Comparison of ENCODE assay signal across 8 cellular contexts in genomic region chr7:4830176-4830575, GRCh38. TPM values are rescaled to one million over a fixed set of nuclear protein-coding genes. Genes with fewer than 3 reads are reported as not detected.
DNase-seq lines count a peak whose midpoint lies in the region; ATAC-seq and TF ChIP-seq lines count a peak whose summit lies in the region.

No MANE protein-coding gene starts in this region.

- no peak for TF ChIP-seq POLR2A in testis (IDR thresholded peaks at IDR 0.05)

- H3K4me1 Mint-ChIP-seq in activated CD4-positive, alpha-beta memory T cell treated with anti-CD3 and anti-CD28 coated beads for 36 hours (ENCODE audit: low read depth), result peaks cover 2% of the 10 kb centered on the region
- peaks cover 0 to 4% (median 3%) of the 10 kb centered on the region in 3 donors for H3K4me1 Mint-ChIP-seq in naive B cell

- peaks cover 1% of the 10 kb centered on the region for H3K27me3 Mint-ChIP-seq in activated CD4-positive, alpha-beta memory T cell treated with anti-CD3 and anti-CD28 coated beads for 36 hours
- H3K27me3 Mint-ChIP-seq in naive B cell, result peaks cover 0 to 5% (median 4%) of the 10 kb centered on the region in 3 donors

- H3K27ac Mint-ChIP-seq in activated CD4-positive, alpha-beta memory T cell treated with anti-CD3 and anti-CD28 coated beads for 36 hours, result no peak overlapping the region
- H3K27ac Mint-ChIP-seq in naive B cell, result no peak overlapping the region

- intact Hi-C loops in activated CD4-positive, alpha-beta memory T cell treated with anti-CD3 and anti-CD28 coated beads for 36 hours (cut with micrococcal nuclease), result loop anchor here (1.0 to 10.0 kb wide), 2 partner anchors 53 to 255 kb away; partner anchors contain the start of gene RADIL
- intact Hi-C loops in testis (cut with DNase I; ENCODE audit: low total_unique reads), result no loop called here

- no peaks in the 10 kb centered on the region for H3K36me3 ChIP-seq in testis (ENCODE audit: low read depth, missing control alignments)

- POLR2A ChIA-PET in activated CD4-positive, alpha-beta memory T cell treated with anti-CD3 and anti-CD28 coated beads for 36 hours (lab: Charles Lee), result no interaction called here

- no peaks in the 10 kb centered on the region for H3K4me1 ChIP-seq in testis

- no peaks in the 10 kb centered on the region for H3K9me3 ChIP-seq in testis

- WGBS in testis, 2 donors, result 58 to 59% methylated on average over 12 to 14 of the region's 14 CpGs

- TF ChIP-seq CTCF in epithelial cell of esophagus (IDR thresholded peaks at IDR 0.05; ENCODE audit: insufficient read depth, low read depth, low read length, missing control alignments) (peak; percentile 23), testis (IDR thresholded peaks at IDR 0.05) (peak; percentile 41 to 63 (median 59))

- ATAC-seq in naive B cell (ENCODE audit: low read depth in 2 of 2), result peak; percentile 67 to 68

- no peak overlapping the region for H3K4me3 ChIP-seq in epithelial cell of esophagus (ENCODE audit: low read length)
- no peak overlapping the region for H3K4me3 ChIP-seq in testis

- H3K9me3 Mint-ChIP-seq in activated CD4-positive, alpha-beta memory T cell treated with anti-CD3 and anti-CD28 coated beads for 36 hours, result no peaks in the 10 kb centered on the region
- peaks cover 0 to 2% (median 0%) of the 10 kb centered on the region in 7 donors for H3K9me3 Mint-ChIP-seq in naive B cell

- H3K27ac ChIP-seq in testis, result no peak overlapping the region

- no peak overlapping the region for H3K4me3 Mint-ChIP-seq in activated CD4-positive, alpha-beta memory T cell treated with anti-CD3 and anti-CD28 coated beads for 36 hours
- H3K4me3 Mint-ChIP-seq in naive B cell, result no peak overlapping the region

- CTCF ChIA-PET in activated CD4-positive, alpha-beta memory T cell treated with anti-CD3 and anti-CD28 coated beads for 36 hours (lab: Charles Lee), result interaction anchor here (0.6 to 3.1 kb wide), 10 partner anchors 12 to 256 kb away, joined by 3 to 32 read pairs (median 4); partner anchors contain the start of gene RADIL

- DNase-seq in activated gamma-delta T cell treated with Interleukin-2 at 50 U/mL for 16 hours, result peak; percentile 42
- no peak for DNase-seq in activated gamma-delta T cell (lab: John Stamatoyannopoulos, UW)
- peak; percentile 69 for DNase-seq in NCI-H1694 treated with DMSO at 0.1 percent for 48 hours (lab: John Stamatoyannopoulos, UW)
- DNase-seq in activated CD4-positive, alpha-beta memory T cell treated with anti-CD3 and anti-CD28 coated beads for 36 hours, result peak; percentile 72
- DNase-seq in epithelial cell of esophagus (ENCODE audit: low read depth), result peak; percentile 8
- DNase-seq in naive B cell, result peak; percentile 36
- DNase-seq in testis, result peak; percentile 71
- DNase-seq in NCI-H510A treated with DMSO at 0.1 percent for 48 hours (lab: John Stamatoyannopoulos, UW), result no peak

- H3K36me3 Mint-ChIP-seq in activated CD4-positive, alpha-beta memory T cell treated with anti-CD3 and anti-CD28 coated beads for 36 hours, result no peaks in the 10 kb centered on the region
- no peaks in the 10 kb centered on the region for H3K36me3 Mint-ChIP-seq in naive B cell

- no peaks in the 10 kb centered on the region for H3K27me3 ChIP-seq in testis

RNA-seq across cellular contexts. Expression of gene PAPOLB, which starts 31.7 kb away (rescaled TPM):
- not detected for total RNA-seq in activated CD4-positive, alpha-beta memory T cell treated with anti-CD3 and anti-CD28 coated beads for 36 hours
- not detected for polyA plus RNA-seq in naive B cell (ENCODE audit: low read depth in 6 of 6)
- 10 to 100 TPM; 19.1 to 29.1 TPM for total RNA-seq in testis
- polyA plus RNA-seq in testis (ENCODE audit: insufficient read depth, low read depth, low replicate concordance), result 65.2 TPM

RNA-seq across cellular contexts. Expression of gene RADIL, which starts 53.3 kb away (rescaled TPM):
- under 1 TPM; 0.15 to 0.19 TPM for total RNA-seq in activated CD4-positive, alpha-beta memory T cell treated with anti-CD3 and anti-CD28 coated beads for 36 hours
- under 1 TPM in 1 of 6 donors, not detected in 5; 0.04 TPM for polyA plus RNA-seq in naive B cell (ENCODE audit: low read depth in 6 of 6)
- 10 to 100 TPM; 24.3 to 25.6 TPM for total RNA-seq in testis
- polyA plus RNA-seq in testis (ENCODE audit: insufficient read depth, low read depth, low replicate concordance), result 29.7 TPM

RNA-seq across cellular contexts. Expression of gene AP5Z1, which starts 54.8 kb away (rescaled TPM):
- total RNA-seq in activated CD4-positive, alpha-beta memory T cell treated with anti-CD3 and anti-CD28 coated beads for 36 hours, result 10 to 100 TPM; 21.6 to 24.1 TPM
- polyA plus RNA-seq in naive B cell (ENCODE audit: low read depth in 6 of 6) (10 to 100 TPM; 27.8 to 52.3 (median 37.3) TPM), testis (ENCODE audit: insufficient read depth, low read depth, low replicate concordance) (30.0 TPM)
- total RNA-seq in testis, result 10 to 100 TPM; 47.6 to 59.1 TPM

Comparison
In these comparisons a context has a peak if more than half of its experiments do, and no peak if none do; other contexts are left out.
1. DNase-seq: peak in activated gamma-delta T cell treated with Interleukin-2 at 50 U/mL for 16 hours (single experiment), NCI-H1694 treated with DMSO at 0.1 percent for 48 hours (single experiment), activated CD4-positive, alpha-beta memory T cell treated with anti-CD3 and anti-CD28 coated beads for 36 hours (single experiment), epithelial cell of esophagus (single experiment), naive B cell (single experiment) and testis (single experiment); none in activated gamma-delta T cell (single experiment) and NCI-H510A treated with DMSO at 0.1 percent for 48 hours (single experiment).
2. RNA of gene PAPOLB, which starts 31.7 kb away (total RNA-seq): 19.1 to 29.1 TPM in testis; not detected in activated CD4-positive, alpha-beta memory T cell treated with anti-CD3 and anti-CD28 coated beads for 36 hours; every median in the first group is over 10 times any median in the second.
3. RNA of gene RADIL, which starts 53.3 kb away (total RNA-seq): 24.3 to 25.6 TPM in testis; 0.15 to 0.19 TPM in activated CD4-positive, alpha-beta memory T cell treated with anti-CD3 and anti-CD28 coated beads for 36 hours; every median in the first group is over 10 times any median in the second.